Comparison of ENCODE assay signal across 15 cellular contexts in genomic region chr2:66171530-66171929, GRCh38.
"Had no signal": no experiment of that assay in that cellular context is flagged by ENCODE, and none has a peak within 500 bp of the region (broad histone marks: within the 10 kb centered on the region; RNA-seq: fewer than 3 reads in every experiment).

No MANE protein-coding gene starts in this region.

- H3K4me3 Mint-ChIP-seq: activated CD8-positive, alpha-beta memory T cell treated with anti-CD3 and anti-CD28 coated beads, Interleukin-2, amount 10 ng/mL, durations not matched to agents 7 days and 5 days; activated naive CD4-positive, alpha-beta T cell treated with anti-CD3 and anti-CD28 coated beads, Interleukin-2, amount 10 ng/mL, durations not matched to agents 7 days and 5 days; effector memory CD8-positive, alpha-beta T cell; stimulated activated memory B cell treated with anti-CD40 and anti-IgM and Interleukin-4, amounts not matched to agents 10 μg/mL and 1 μg/mL and 100 μg/mL, for 72 hours had no signal

- H3K4me1 Mint-ChIP-seq: activated CD8-positive, alpha-beta memory T cell treated with anti-CD3 and anti-CD28 coated beads, Interleukin-2, amount 10 ng/mL, durations not matched to agents 7 days and 5 days; activated naive CD4-positive, alpha-beta T cell treated with anti-CD3 and anti-CD28 coated beads, Interleukin-2, amount 10 ng/mL, durations not matched to agents 7 days and 5 days; stimulated activated memory B cell treated with anti-CD40 and anti-IgM and Interleukin-4, amounts not matched to agents 10 μg/mL and 1 μg/mL and 100 μg/mL, for 72 hours had no signal

- H3K27ac Mint-ChIP-seq: activated CD8-positive, alpha-beta memory T cell treated with anti-CD3 and anti-CD28 coated beads, Interleukin-2, amount 10 ng/mL, durations not matched to agents 7 days and 5 days; activated naive CD4-positive, alpha-beta T cell treated with anti-CD3 and anti-CD28 coated beads, Interleukin-2, amount 10 ng/mL, durations not matched to agents 7 days and 5 days; activated T-helper 2 cell treated with anti-CD3 and anti-CD28 coated beads, Interferon-gamma antibody, Interleukin-2, Interleukin-4, amounts not matched to agents 10 μg/mL and 5 μg/mL and 100 μg/mL, durations not matched to agents 14 hours and 24 hours and 36 hours; effector memory CD8-positive, alpha-beta T cell; stimulated activated memory B cell treated with anti-CD40 and anti-IgM and Interleukin-4, amounts not matched to agents 10 μg/mL and 1 μg/mL and 100 μg/mL, for 72 hours had no signal

- H3K27me3 Mint-ChIP-seq: activated CD8-positive, alpha-beta memory T cell treated with anti-CD3 and anti-CD28 coated beads, Interleukin-2, amount 10 ng/mL, durations not matched to agents 7 days and 5 days; activated naive CD4-positive, alpha-beta T cell treated with anti-CD3 and anti-CD28 coated beads, Interleukin-2, amount 10 ng/mL, durations not matched to agents 7 days and 5 days; effector memory CD8-positive, alpha-beta T cell; stimulated activated memory B cell treated with anti-CD40 and anti-IgM and Interleukin-4, amounts not matched to agents 10 μg/mL and 1 μg/mL and 100 μg/mL, for 72 hours had no signal

- ATAC-seq: activated CD8-positive, alpha-beta memory T cell treated with anti-CD3 and anti-CD28 coated beads, Interleukin-2, amount 10 ng/mL, durations not matched to agents 7 days and 5 days; effector memory CD8-positive, alpha-beta T cell; left cardiac atrium; stimulated activated memory B cell treated with anti-CD40 and anti-IgM and Interleukin-4, amounts not matched to agents 10 μg/mL and 1 μg/mL and 100 μg/mL, for 72 hours had no signal

- H3K36me3 Mint-ChIP-seq: activated CD8-positive, alpha-beta memory T cell treated with anti-CD3 and anti-CD28 coated beads, Interleukin-2, amount 10 ng/mL, durations not matched to agents 7 days and 5 days; activated naive CD4-positive, alpha-beta T cell treated with anti-CD3 and anti-CD28 coated beads, Interleukin-2, amount 10 ng/mL, durations not matched to agents 7 days and 5 days; stimulated activated memory B cell treated with anti-CD40 and anti-IgM and Interleukin-4, amounts not matched to agents 10 μg/mL and 1 μg/mL and 100 μg/mL, for 72 hours had no signal

- H3K9me3 Mint-ChIP-seq: activated naive CD4-positive, alpha-beta T cell treated with anti-CD3 and anti-CD28 coated beads, Interleukin-2, amount 10 ng/mL, durations not matched to agents 7 days and 5 days; activated T-helper 2 cell treated with anti-CD3 and anti-CD28 coated beads, Interferon-gamma antibody, Interleukin-2, Interleukin-4, amounts not matched to agents 10 μg/mL and 5 μg/mL and 100 μg/mL, durations not matched to agents 14 hours and 24 hours and 36 hours; stimulated activated memory B cell treated with anti-CD40 and anti-IgM and Interleukin-4, amounts not matched to agents 10 μg/mL and 1 μg/mL and 100 μg/mL, for 72 hours had no signal

- DNase-seq: activated CD4-positive, alpha-beta T cell treated with anti-CD3 and anti-CD28 coated beads for 1 hour; activated CD4-positive, alpha-beta T cell treated with anti-CD3 and anti-CD28 coated beads, Interleukin-2, amount 50 U/mL, for 48 hours; activated CD8-positive, alpha-beta memory T cell treated with anti-CD3 and anti-CD28 coated beads, Interleukin-2, amount 10 ng/mL, durations not matched to agents 7 days and 5 days; activated naive CD4-positive, alpha-beta T cell treated with anti-CD3 and anti-CD28 coated beads, Interleukin-2, amount 10 ng/mL, durations not matched to agents 7 days and 5 days; activated T-cell treated with anti-CD3 and anti-CD28 coated beads, Interleukin-2, amount 50 U/mL, for 1 hour; dermis blood vessel endothelial cell; effector memory CD8-positive, alpha-beta T cell; foreskin melanocyte; left cardiac atrium; retina; stimulated activated CD4-positive, alpha-beta T cell treated with anti-CD3 and anti-CD28 coated beads, Interleukin-2, amount 100 ng/mL, for 48 hours; T-helper 1 cell; T1000 had no signal
